Comparison of ENCODE assay signal across 9 cellular contexts in genomic region chr14:24710403-24711063, GRCh38.
DNase-seq lines count a peak whose midpoint lies in the region; ATAC-seq and TF ChIP-seq lines count a peak whose summit lies in the region.
"Had no signal": no experiment of that assay in that cellular context is flagged by ENCODE, and none has a peak within 500 bp of the region (broad histone marks: within the 10 kb centered on the region; RNA-seq: fewer than 3 reads in every experiment).

No MANE protein-coding gene starts in this region.

- peaks cover 2% of the 10 kb centered on the region for H3K36me3 Mint-ChIP-seq in Caco-2 (ENCODE audit: insufficient read depth, unreplicated experiment)
- H3K36me3 Mint-ChIP-seq in nephron progenitor cell (ENCODE audit: low read depth), result no peaks in the 10 kb centered on the region

- H3K4me3 ChIP-seq in Caco-2 (ENCODE audit: low read depth, low read length) (no peak overlapping the region), HEK293 (ENCODE audit: low read depth, low read length) (no peak overlapping the region)
- H3K4me3 ChIP-seq: SJSA1 had no signal

- DNase-seq in Caco-2 (peak; percentile 61 to 71), NCI-H748 treated with DMSO at 0.1 percent for 48 hours (lab: John Stamatoyannopoulos, UW) (peak; percentile 18), fibroblast of gingiva (ENCODE audit: low read depth) (peak; percentile 55), nephron progenitor cell (peak; percentile 68), substantia nigra (lab: John Stamatoyannopoulos, UW) (peak in 29 of 49 donors; percentile 12 to 54 (median 30))
- DNase-seq in activated T-cell treated with anti-CD3 and anti-CD28 coated beads, Interleukin-2, amount 50 U/mL, for 1 hour, result peak; percentile 47

- no peak overlapping the region for H3K27ac Mint-ChIP-seq in Caco-2 (ENCODE audit: unreplicated experiment)
- H3K27ac Mint-ChIP-seq in nephron progenitor cell, result no peak overlapping the region

- H3K27ac ChIP-seq in HEK293 (ENCODE audit: extremely low read depth, low read depth, low read length) (no peak overlapping the region), substantia nigra (ENCODE audit: low read depth, low read length, poor library complexity, severe bottlenecking) (no peak overlapping the region)
- H3K27ac ChIP-seq: SJSA1 had no signal

- H3K36me3 ChIP-seq in Caco-2 (ENCODE audit: control insufficient read depth, insufficient read depth, low read length) (no peaks in the 10 kb centered on the region), HEK293 (ENCODE audit: control insufficient read depth in 2 of 2, insufficient read depth in 1 of 2, low read length in 2 of 2) (no peaks in the 10 kb centered on the region)
- H3K36me3 ChIP-seq: SJSA1 had no signal

- H3K9me3 ChIP-seq in Caco-2 (no peaks in the 10 kb centered on the region), HEK293 (ENCODE audit: control insufficient read depth, insufficient read depth, low read depth, low read length) (no peaks in the 10 kb centered on the region)
- H3K9me3 ChIP-seq: SJSA1 had no signal

- intact Hi-C loops in Caco-2 (cut with micrococcal nuclease; ENCODE audit: unreplicated experiment), result loop anchor here (1.0 to 2.0 kb wide), 6 partner anchors 332 to 696 kb away; no protein-coding TSS in a partner anchor

- no peaks in the 10 kb centered on the region for H3K4me1 ChIP-seq in Caco-2
- no peaks in the 10 kb centered on the region for H3K4me1 ChIP-seq in HEK293 (ENCODE audit: control insufficient read depth, insufficient read depth, low read length)
- H3K4me1 ChIP-seq: SJSA1 had no signal

- H3K27me3 Mint-ChIP-seq in Caco-2 (ENCODE audit: insufficient read depth, unreplicated experiment) (peaks cover 9% of the 10 kb centered on the region), nephron progenitor cell (ENCODE audit: low read depth, poor library complexity) (peaks cover 4% of the 10 kb centered on the region)

- H3K4me1 Mint-ChIP-seq in Caco-2 (ENCODE audit: low read depth, unreplicated experiment) (no peaks in the 10 kb centered on the region), nephron progenitor cell (peaks cover 6% of the 10 kb centered on the region)

- peak; percentile 80 to 91 for TF ChIP-seq CTCF in Caco-2 (IDR thresholded peaks at IDR 0.05; ENCODE audit: insufficient read depth in 1 of 2, low read depth in 1 of 2, low read length in 1 of 2, severe bottlenecking in 1 of 2, unreplicated experiment in 1 of 2)
- TF ChIP-seq CTCF in HEK293 (tag by site-specific recombination; IDR thresholded peaks at IDR 0.05), result no peak
- TF ChIP-seq CTCF in nephron progenitor cell (IDR thresholded peaks at IDR 0.05), result peak; percentile 83

- no TSS peak for BruUV-seq in Caco-2 (replicated peaks; lab: Mats Ljungman, UMichigan)

- CTCF ChIA-PET in Caco-2 (lab: Charles Lee) (interaction anchor here (0.5 to 2.1 kb wide), 12 partner anchors 30 to 1365 kb away, joined by 3 to 11 read pairs (median 4); no protein-coding TSS in a partner anchor), HEK293 (lab: Yijun Ruan, JAX) (interaction anchor here (0.6 to 3.1 kb wide), 44 partner anchors 8 to 1901 kb away, joined by 3 to 21 read pairs (median 4); no protein-coding TSS in a partner anchor)

- no peaks in the 10 kb centered on the region for H3K27me3 ChIP-seq in Caco-2 (replicated peaks; ENCODE audit: control insufficient read depth, insufficient read depth, low read length)
- H3K27me3 ChIP-seq: SJSA1 had no signal

- no peak overlapping the region for H3K4me3 Mint-ChIP-seq in Caco-2 (ENCODE audit: unreplicated experiment)
- no peak overlapping the region for H3K4me3 Mint-ChIP-seq in nephron progenitor cell

- H3K9me3 Mint-ChIP-seq in Caco-2 (ENCODE audit: unreplicated experiment) (no peaks in the 10 kb centered on the region), nephron progenitor cell (no peaks in the 10 kb centered on the region)

- no peak for ATAC-seq in HG02840 (IDR thresholded peaks at IDR 0.05; ENCODE audit: low FRiP score, unreplicated experiment)

- POLR2A ChIA-PET in Caco-2 (lab: Charles Lee) (no interaction called here), HEK293 (lab: Yijun Ruan, JAX) (no interaction called here)

TF ChIP-seq in HEK293, 187 proteins besides CTCF, POLR2A, EP300 and RAD21:
- TF ChIP-seq ZNF654 (tag by site-specific recombination; IDR thresholded peaks at IDR 0.05; ENCODE audit: low read depth) (peak; percentile 51), KLF16 (tag by site-specific recombination; IDR thresholded peaks at IDR 0.05) (no peak)

Comparison
In these comparisons a context has a peak if more than half of its experiments do, and no peak if none do; other contexts are left out.
1. DNase-seq: peak in every context shown above with its lines; median percentile 68 in nephron progenitor cell; 66 in Caco-2; 55 in fibroblast of gingiva; 47 in activated T-cell treated with anti-CD3 and anti-CD28 coated beads, Interleukin-2, amount 50 U/mL, for 1 hour; 30 in substantia nigra; 18 in NCI-H748 treated with DMSO at 0.1 percent for 48 hours.